In genomic region chr2:218465987-218466633, GRCh38 we compare ENCODE assay signal across 8 cellular contexts. TPM values are rescaled to one million over a fixed set of nuclear protein-coding genes. Genes with fewer than 3 reads are reported as not detected.
DNase-seq lines count a peak whose midpoint lies in the region; ATAC-seq and TF ChIP-seq lines count a peak whose summit lies in the region.

No MANE protein-coding gene starts in this region.

- TF ChIP-seq POLR2A in prostate gland (IDR thresholded peaks at IDR 0.05), result no peak

- H4K20me1 ChIP-seq in fibroblast of lung (ENCODE audit: control insufficient read depth, extremely low read depth, insufficient read depth, low read length), result no peaks in the 10 kb centered on the region

- H3K9me3 ChIP-seq in fibroblast of lung (ENCODE audit: control insufficient read depth, insufficient read depth, low read depth, low read length) (no peaks in the 10 kb centered on the region), prostate gland (no peaks in the 10 kb centered on the region)

- H3K4me3 ChIP-seq in fibroblast of lung (replicated peaks in 1 of 4; ENCODE audit: control extremely low read depth in 1 of 4, insufficient read depth in 1 of 4, low read depth in 3 of 4, low read length in 4 of 4) (no peak overlapping the region), prostate gland (no peak overlapping the region)

- no peak overlapping the region for H3K9ac ChIP-seq in fibroblast of lung (ENCODE audit: insufficient read depth, low read length)

- DNase-seq in GM04504 (ENCODE audit: low read depth), result peak; percentile 10
- peak; percentile 29 for DNase-seq in OCI-M1 (lab: John Stamatoyannopoulos, UW)
- DNase-seq in fibroblast of lung (ENCODE audit: low read depth in 2 of 2), result peak; percentile 16 to 56
- DNase-seq in prostate gland (ENCODE audit: low spot score), result no peak
- DNase-seq in NCI-H2107 treated with DMSO at 0.1 percent for 48 hours (lab: John Stamatoyannopoulos, UW; ENCODE audit: unreplicated experiment), result no peak
- DNase-seq in effector CD4-positive, alpha-beta T cell, result no peak

- H3K27me3 ChIP-seq in fibroblast of lung (ENCODE audit: control insufficient read depth, insufficient read depth, low read length), result no peaks in the 10 kb centered on the region
- H3K27me3 ChIP-seq in prostate gland (replicated peaks; ENCODE audit: insufficient read depth), result no peaks in the 10 kb centered on the region

- TF ChIP-seq CTCF in fibroblast of lung (conservative IDR thresholded peaks at IDR 0.05 in 1 of 2, IDR thresholded peaks at IDR 0.05 in 1 of 2; ENCODE audit: low read depth in 1 of 2, low read length in 2 of 2) (peak in 1 of 2 donors; percentile 30), prostate gland (IDR thresholded peaks at IDR 0.05) (peak in 3 of 4 experiments; percentile 42 to 60 (median 55))

- no peaks in the 10 kb centered on the region for H3K79me2 ChIP-seq in fibroblast of lung (ENCODE audit: control insufficient read depth, insufficient read depth, low read length)

- intact Hi-C loops in prostate gland (cut with DNase I), result loop anchor here (2.0 to 10.0 kb wide), 2 partner anchors 59 to 171 kb away; partner anchors contain the start of gene TMBIM1

- H2AFZ ChIP-seq in fibroblast of lung (ENCODE audit: low read length), result no peak overlapping the region

- 26% methylated on average over 3 of the region's 3 CpGs for WGBS in prostate gland

- H3K36me3 ChIP-seq in fibroblast of lung (ENCODE audit: control insufficient read depth, insufficient read depth, low read length) (peaks cover 3% of the 10 kb centered on the region), prostate gland (peaks cover 0 to 6% of the 10 kb centered on the region in 2 donors)

- H3K27ac ChIP-seq in fibroblast of lung (ENCODE audit: insufficient read depth, low read length), result no peak overlapping the region
- H3K27ac ChIP-seq in prostate gland, result no peak overlapping the region

- no peak overlapping the region for H3K4me2 ChIP-seq in fibroblast of lung (ENCODE audit: extremely low read depth, insufficient read depth, low read length)

- H3K4me1 ChIP-seq in fibroblast of lung (ENCODE audit: control insufficient read depth, extremely low read depth, insufficient read depth, low read length) (no peaks in the 10 kb centered on the region), prostate gland (replicated peaks) (no peaks in the 10 kb centered on the region)

- ATAC-seq in HG03039 (IDR thresholded peaks at IDR 0.05; ENCODE audit: unreplicated experiment) (no peak), GM18873 (IDR thresholded peaks at IDR 0.05; ENCODE audit: low FRiP score, unreplicated experiment) (no peak)

RNA-seq across cellular contexts. Expression of gene VIL1, which starts 47.2 kb away (rescaled TPM):
- total RNA-seq in fibroblast of lung (not detected in 2 replicates), prostate gland (under 1 TPM in 1 of 2 donors, not detected in 1; 0.09 TPM)
- not detected in 2 replicates for polyA plus RNA-seq in fibroblast of lung
- not detected in 2 replicates for polyA plus RNA-seq in fibroblast of lung (2012)
- polyA minus RNA-seq in fibroblast of lung (ENCODE audit: low replicate concordance), result not detected in 2 replicates

Comparison
In these comparisons a context has a peak if more than half of its experiments do, and no peak if none do; other contexts are left out.
1. DNase-seq: peak in GM04504 (single experiment), OCI-M1 (single experiment) and fibroblast of lung (2 of 2); none in prostate gland (single experiment), NCI-H2107 treated with DMSO at 0.1 percent for 48 hours (single experiment) and effector CD4-positive, alpha-beta T cell (single experiment).